In the genomic region with DNA sequence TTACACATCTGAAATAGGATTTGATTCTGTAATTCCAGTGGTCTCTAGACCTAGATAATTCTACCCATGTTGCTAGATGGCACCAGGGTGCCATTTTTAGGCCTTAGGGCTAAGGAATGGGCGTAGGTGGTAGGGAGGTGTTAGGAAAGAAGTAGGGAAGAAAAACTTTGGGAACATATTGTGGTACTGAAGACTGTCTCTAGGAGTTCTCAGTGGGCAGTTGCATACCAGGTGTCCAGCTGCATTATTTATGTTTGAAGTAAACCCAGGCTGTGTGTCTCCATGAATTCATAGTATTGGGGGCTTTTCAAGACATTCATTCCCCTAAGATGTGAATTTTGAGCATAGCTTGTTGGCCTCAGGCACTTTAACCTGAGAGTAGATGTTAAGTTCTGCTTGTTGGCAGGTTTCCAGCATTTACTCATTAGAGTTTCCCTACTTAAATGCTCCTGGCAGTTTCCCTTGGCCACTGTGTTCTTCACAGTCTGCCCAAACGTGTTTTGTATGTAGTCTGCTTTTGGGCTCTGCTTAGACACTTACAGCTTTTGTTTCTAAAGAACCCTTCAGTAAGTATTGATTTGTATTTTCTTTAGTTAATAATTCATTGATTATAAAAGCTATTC, we compare ENCODE assay signal across 8 cellular contexts. TPM values are rescaled to one million over a fixed set of nuclear protein-coding genes. Genes with fewer than 3 reads are reported as not detected.
DNase-seq lines count a peak whose midpoint lies in the region; ATAC-seq and TF ChIP-seq lines count a peak whose summit lies in the region.

No MANE protein-coding gene starts in this region.

- H3K27me3 Mint-ChIP-seq in chondrocyte (ENCODE audit: low read depth) (no peaks in the 10 kb centered on the region), nephron (ENCODE audit: low read depth) (no peaks in the 10 kb centered on the region), natural killer cell (ENCODE audit: low read depth in 2 of 2) (no peaks in the 10 kb centered on the region)
- no peaks in the 10 kb centered on the region for H3K27me3 Mint-ChIP-seq in activated naive CD4-positive, alpha-beta T cell treated with anti-CD3 and anti-CD28 coated beads, Interleukin-2, amount 10 ng/mL, durations not matched to agents 7 days and 5 days

- CTCF ChIA-PET in activated naive CD4-positive, alpha-beta T cell treated with anti-CD3 and anti-CD28 coated beads, Interleukin-2, amount 10 ng/mL, durations not matched to agents 7 days and 5 days (lab: Charles Lee) = interaction anchor here (0.7 kb wide), 1 partner anchor 17 kb away, joined by 3 read pairs; no protein-coding TSS in a partner anchor

- ATAC-seq in HG03196 (IDR thresholded peaks at IDR 0.05; ENCODE audit: unreplicated experiment) (no peak), natural killer cell (no peak)

- H3K9me3 Mint-ChIP-seq in chondrocyte (ENCODE audit: low read depth) = no peaks in the 10 kb centered on the region
- no peaks in the 10 kb centered on the region for H3K9me3 Mint-ChIP-seq in nephron
- H3K9me3 Mint-ChIP-seq in activated naive CD4-positive, alpha-beta T cell treated with anti-CD3 and anti-CD28 coated beads, Interleukin-2, amount 10 ng/mL, durations not matched to agents 7 days and 5 days = no peaks in the 10 kb centered on the region
- no peaks in the 10 kb centered on the region for H3K9me3 Mint-ChIP-seq in natural killer cell

- DNase-seq in GM10266 (ENCODE audit: extremely low spot score) = peak; percentile 20
- DNase-seq in NCI-H226 = peak; percentile 73
- no peak for DNase-seq in chondrocyte (ENCODE audit: low spot score)
- no peak for DNase-seq in activated naive CD4-positive, alpha-beta T cell treated with anti-CD3 and anti-CD28 coated beads, Interleukin-2, amount 10 ng/mL, durations not matched to agents 7 days and 5 days
- no peak for DNase-seq in natural killer cell
- DNase-seq in activated CD8-positive, alpha-beta memory T cell treated with anti-CD3 and anti-CD28 coated beads, Interleukin-2, amount 50 U/mL, for 48 hours = no peak

- no peak overlapping the region for H3K4me3 Mint-ChIP-seq in chondrocyte (ENCODE audit: unreplicated experiment)
- H3K4me3 Mint-ChIP-seq in nephron = no peak overlapping the region
- no peak overlapping the region for H3K4me3 Mint-ChIP-seq in activated naive CD4-positive, alpha-beta T cell treated with anti-CD3 and anti-CD28 coated beads, Interleukin-2, amount 10 ng/mL, durations not matched to agents 7 days and 5 days
- H3K4me3 Mint-ChIP-seq in natural killer cell = no peak overlapping the region

- H3K36me3 Mint-ChIP-seq in chondrocyte (ENCODE audit: low read depth) (peaks cover 2% of the 10 kb centered on the region), nephron (ENCODE audit: low read depth) (peaks cover 18% of the 10 kb centered on the region), natural killer cell (no peaks in the 10 kb centered on the region)
- no peaks in the 10 kb centered on the region for H3K36me3 Mint-ChIP-seq in activated naive CD4-positive, alpha-beta T cell treated with anti-CD3 and anti-CD28 coated beads, Interleukin-2, amount 10 ng/mL, durations not matched to agents 7 days and 5 days

- H3K4me1 Mint-ChIP-seq in chondrocyte (ENCODE audit: low read depth) (peaks cover 41% of the 10 kb centered on the region), nephron (peaks cover 7% of the 10 kb centered on the region), natural killer cell (peaks cover 5 to 11% of the 10 kb centered on the region in 2 donors)
- H3K4me1 Mint-ChIP-seq in activated naive CD4-positive, alpha-beta T cell treated with anti-CD3 and anti-CD28 coated beads, Interleukin-2, amount 10 ng/mL, durations not matched to agents 7 days and 5 days = no peaks in the 10 kb centered on the region

- intact Hi-C loops in natural killer cell (cut with micrococcal nuclease) = no loop called here

- H3K27ac Mint-ChIP-seq in chondrocyte (ENCODE audit: unreplicated experiment) (peak overlapping the region; percentile 49), nephron (peak overlapping the region in 2 of 3 experiments; percentile 35 to 60), natural killer cell (no peak overlapping the region)
- no peak overlapping the region for H3K27ac Mint-ChIP-seq in activated naive CD4-positive, alpha-beta T cell treated with anti-CD3 and anti-CD28 coated beads, Interleukin-2, amount 10 ng/mL, durations not matched to agents 7 days and 5 days

- no peak for TF ChIP-seq CTCF in GM10266 (IDR thresholded peaks at IDR 0.05; ENCODE audit: control insufficient read depth, insufficient read depth, low read depth, missing control alignments)
- no peak for TF ChIP-seq CTCF in chondrocyte (IDR thresholded peaks at IDR 0.05)
- no peak for TF ChIP-seq CTCF in nephron (IDR thresholded peaks at IDR 0.05; ENCODE audit: unreplicated experiment in 3 of 3)
- no peak for TF ChIP-seq CTCF in natural killer cell (IDR thresholded peaks at IDR 0.05)

RNA-seq across cellular contexts. Expression of a gene that starts 31.5 kb away (rescaled TPM):
- total RNA-seq in chondrocyte = 142 to 163 TPM (median 150 TPM) in 3 replicates
- 100 to 1,000 TPM; 154 to 171 (median 171) TPM for total RNA-seq in natural killer cell

RNA-seq across cellular contexts. Expression of a gene that starts 57.0 kb away (rescaled TPM):
- total RNA-seq in chondrocyte (not detected in 3 replicates), natural killer cell (not detected)

Comparison
In these comparisons a context has a peak if more than half of its experiments do, and no peak if none do; other contexts are left out.
1. DNase-seq: peak in GM10266 (single experiment) and NCI-H226 (single experiment); none in chondrocyte (single experiment), activated naive CD4-positive, alpha-beta T cell treated with anti-CD3 and anti-CD28 coated beads, Interleukin-2, amount 10 ng/mL, durations not matched to agents 7 days and 5 days (single experiment), natural killer cell (single experiment) and activated CD8-positive, alpha-beta memory T cell treated with anti-CD3 and anti-CD28 coated beads, Interleukin-2, amount 50 U/mL, for 48 hours (single experiment).
2. H3K27ac Mint-ChIP-seq: peak in chondrocyte (single experiment) and nephron (2 of 3); none in activated naive CD4-positive, alpha-beta T cell treated with anti-CD3 and anti-CD28 coated beads, Interleukin-2, amount 10 ng/mL, durations not matched to agents 7 days and 5 days (single experiment) and natural killer cell (0 of 2).